23 cellular contexts compared by ENCODE assay signal in genomic region chr14:24915958-24916595, GRCh38.
"Had no signal": no experiment of that assay in that cellular context is flagged by ENCODE, and none has a peak within 500 bp of the region (broad histone marks: within the 10 kb centered on the region; RNA-seq: fewer than 3 reads in every experiment).

No MANE protein-coding gene starts in this region.

- H3K4me1 Mint-ChIP-seq: activated B cell treated with CpG ODN at 0.5 μM for 24 hours; activated CD4-positive, alpha-beta T cell treated with anti-CD3 and anti-CD28 coated beads, Interleukin-2, amount 10 ng/mL, durations not matched to agents 24 days and 14 days; activated naive CD8-positive, alpha-beta T cell treated with anti-CD3 and anti-CD28 coated beads, Interleukin-2, amount 50 U/mL, for 24 hours; naive thymus-derived CD4-positive, alpha-beta T cell had no signal

- DNase-seq: activated B cell treated with CpG ODN at 0.5 μM for 24 hours; activated CD4-positive, alpha-beta T cell treated with anti-CD3 and anti-CD28 coated beads, Interleukin-2, amount 10 ng/mL, durations not matched to agents 24 days and 14 days; activated CD8-positive, alpha-beta T cell treated with anti-CD3 and anti-CD28 coated beads for 36 hours; activated naive CD4-positive, alpha-beta T cell treated with anti-CD3 and anti-CD28 coated beads for 36 hours; activated naive CD8-positive, alpha-beta T cell treated with anti-CD3 and anti-CD28 coated beads, Interleukin-2, amount 50 U/mL, for 24 hours; activated T-cell treated with anti-CD3 and anti-CD28 coated beads, Interleukin-2, amount 50 U/mL, for 1 hour; aorta; erythroblast; gastrocnemius medialis; head of caudate nucleus; left ventricle myocardium superior; naive thymus-derived CD4-positive, alpha-beta T cell; ovary; stimulated activated CD4-positive, alpha-beta T cell treated with anti-CD3 and anti-CD28 coated beads, Interleukin-12 subunit alpha, Interleukin-12 subunit beta, amount 100 ng/mL, for 4 hours; stimulated activated CD4-positive, alpha-beta T cell treated with anti-CD3 and anti-CD28 coated beads, Interleukin-2, amount 100 ng/mL, for 24 hours; stimulated activated naive CD8-positive, alpha-beta T cell treated with anti-CD3 and anti-CD28 coated beads, Interleukin-15, Interleukin-2, amounts not matched to agents 100 U/mL and 50 U/mL, for 24 hours; substantia nigra; T-helper 1 cell; T-helper 9 cell; tibial artery had no signal

- H3K4me3 ChIP-seq: coronary artery, gastrocnemius medialis, ovary, tibial artery had no signal

- H3K27ac ChIP-seq: coronary artery, gastrocnemius medialis, ovary, tibial artery had no signal

- H3K9me3 ChIP-seq: gastrocnemius medialis, ovary, tibial artery had no signal

- H3K4me1 ChIP-seq: gastrocnemius medialis had no signal

- ATAC-seq: activated CD8-positive, alpha-beta T cell treated with anti-CD3 and anti-CD28 coated beads for 36 hours; activated naive CD8-positive, alpha-beta T cell treated with anti-CD3 and anti-CD28 coated beads, Interleukin-2, amount 50 U/mL, for 24 hours; gastrocnemius medialis; left ventricle myocardium superior; naive thymus-derived CD4-positive, alpha-beta T cell; stimulated activated naive CD8-positive, alpha-beta T cell treated with anti-CD3 and anti-CD28 coated beads, Interleukin-15, Interleukin-2, amounts not matched to agents 100 U/mL and 50 U/mL, for 24 hours had no signal

- H3K36me3 ChIP-seq: gastrocnemius medialis, ovary, tibial artery had no signal

- H3K27ac Mint-ChIP-seq: activated B cell treated with CpG ODN at 0.5 μM for 24 hours; activated CD4-positive, alpha-beta T cell treated with anti-CD3 and anti-CD28 coated beads, Interleukin-2, amount 10 ng/mL, durations not matched to agents 24 days and 14 days; activated CD8-positive, alpha-beta T cell treated with anti-CD3 and anti-CD28 coated beads for 36 hours; activated naive CD4-positive, alpha-beta T cell treated with anti-CD3 and anti-CD28 coated beads for 36 hours; activated naive CD8-positive, alpha-beta T cell treated with anti-CD3 and anti-CD28 coated beads, Interleukin-2, amount 50 U/mL, for 24 hours; memory B cell; naive thymus-derived CD4-positive, alpha-beta T cell had no signal

- H3K36me3 Mint-ChIP-seq: memory B cell; naive thymus-derived CD4-positive, alpha-beta T cell had no signal

- H3K9me3 Mint-ChIP-seq: activated B cell treated with CpG ODN at 0.5 μM for 24 hours; activated CD4-positive, alpha-beta T cell treated with anti-CD3 and anti-CD28 coated beads, Interleukin-2, amount 10 ng/mL, durations not matched to agents 24 days and 14 days; activated CD8-positive, alpha-beta T cell treated with anti-CD3 and anti-CD28 coated beads for 36 hours; activated naive CD4-positive, alpha-beta T cell treated with anti-CD3 and anti-CD28 coated beads for 36 hours; activated naive CD8-positive, alpha-beta T cell treated with anti-CD3 and anti-CD28 coated beads, Interleukin-2, amount 50 U/mL, for 24 hours; memory B cell had no signal

- H3K27me3 ChIP-seq: gastrocnemius medialis, ovary, tibial artery had no signal

- H3K4me3 Mint-ChIP-seq: activated B cell treated with CpG ODN at 0.5 μM for 24 hours; activated CD4-positive, alpha-beta T cell treated with anti-CD3 and anti-CD28 coated beads, Interleukin-2, amount 10 ng/mL, durations not matched to agents 24 days and 14 days; activated CD8-positive, alpha-beta T cell treated with anti-CD3 and anti-CD28 coated beads for 36 hours; activated naive CD4-positive, alpha-beta T cell treated with anti-CD3 and anti-CD28 coated beads for 36 hours; activated naive CD8-positive, alpha-beta T cell treated with anti-CD3 and anti-CD28 coated beads, Interleukin-2, amount 50 U/mL, for 24 hours; memory B cell; naive thymus-derived CD4-positive, alpha-beta T cell had no signal

- FAIRE-seq: endometrium had no signal
